ENCODE assay signal across 12 cellular contexts in genomic region chr1:54278941-54279422, GRCh38.
A peak's percentile ranks its signal among the peaks of the same experiment; 100 is the strongest.
DNase-seq lines count a peak whose midpoint lies in the region; ATAC-seq, FAIRE-seq and TF ChIP-seq lines count a peak whose summit lies in the region.
"Had no signal": no experiment of that assay in that cellular context is flagged by ENCODE, and none has a peak within 500 bp of the region (broad histone marks: within the 10 kb centered on the region; RNA-seq: fewer than 3 reads in every experiment).

No MANE protein-coding gene starts in this region.

- no peak for FAIRE-seq in HepG2 (lab: Jason Lieb, UNC)
- no peak for FAIRE-seq in pancreas (lab: Jason Lieb, UNC)

- BruUV-seq in HepG2 (replicated peaks; lab: Mats Ljungman, UMichigan) = no TSS peak

- no peak for DNase-seq in HepG2 (ENCODE audit: low spot score)
- no peak for DNase-seq in esophagus squamous epithelium (lab: John Stamatoyannopoulos, UW)
- DNase-seq in pancreas = peak in 2 of 6 donors; percentile 44 to 53
- DNase-seq in activated effector memory CD4-positive, alpha-beta T cell treated with anti-CD3 and anti-CD28 coated beads, Interleukin-2, amount 50 U/mL, for 16 hours = no peak
- DNase-seq in H4 (ENCODE audit: low spot score) = no peak
- DNase-seq: AML-193, NCI-H526, nucleus accumbens, T-helper 1 cell had no signal

- POLR2A ChIA-PET in HepG2 (lab: Yijun Ruan, JAX) = no interaction called here

- ATAC-seq in HepG2 (no peak), pancreas (no peak), GM19324 (IDR thresholded peaks at IDR 0.05; ENCODE audit: low FRiP score, unreplicated experiment) (no peak), HG03175 (IDR thresholded peaks at IDR 0.05; ENCODE audit: unreplicated experiment) (no peak)

- CTCF ChIA-PET in HepG2 (lab: Yijun Ruan, JAX; ENCODE audit: low intra/inter-chr PET ratio, low total read pairs) = no interaction called here

- H3K4me1 ChIP-seq in liver (ENCODE audit: control insufficient read depth in 4 of 4, insufficient read depth in 4 of 4, low read length in 3 of 4) = peaks cover 18 to 65% (median 41%) of the 10 kb centered on the region in 4 donors
- H3K4me1 ChIP-seq in HepG2 (ENCODE audit: insufficient read depth, low read length) = peaks cover 33% of the 10 kb centered on the region
- H3K4me1 ChIP-seq in esophagus squamous epithelium = peaks cover 29 to 94% (median 62%) of the 10 kb centered on the region in 3 donors
- H3K4me1 ChIP-seq in pancreas = peaks cover 52 to 71% (median 66%) of the 10 kb centered on the region in 3 donors

- TF ChIP-seq RAD21 in liver (IDR thresholded peaks at IDR 0.05) (no peak), HepG2 (CRISPR knock-in tag; IDR thresholded peaks at IDR 0.05) (no peak)

- H4K20me1 ChIP-seq in HepG2 (ENCODE audit: insufficient read depth, low read length) = no peaks in the 10 kb centered on the region

- intact Hi-C loops in HepG2 (cut with micrococcal nuclease; ENCODE audit: unreplicated experiment) = no loop called here
- intact Hi-C loops in esophagus squamous epithelium (cut with DNase I) = loop anchor here (10.0 kb wide), 1 partner anchor 126 kb away; the partner anchor contains the start of gene SSBP3
- intact Hi-C loops in pancreas (cut with DNase I) = no loop called here

- peak overlapping the region; percentile 94 to 97 for H3K27ac ChIP-seq in liver (ENCODE audit: low read depth in 1 of 2, low read length in 2 of 2)
- H3K27ac ChIP-seq in HepG2 (ENCODE audit: extremely low read length, insufficient read depth, low read length) = no peak overlapping the region
- H3K27ac ChIP-seq in esophagus squamous epithelium = peak overlapping the region; percentile 75 to 97 (median 90)
- H3K27ac ChIP-seq in pancreas = peak overlapping the region; percentile 24 to 89 (median 64)

- H3K4me2 ChIP-seq in HepG2 (ENCODE audit: low read depth, low read length) = no peak overlapping the region

- H3K36me3 ChIP-seq in liver (ENCODE audit: control insufficient read depth in 4 of 4, insufficient read depth in 3 of 4, low read depth in 1 of 4, low read length in 3 of 4) (peaks cover 0 to 7% (median 1%) of the 10 kb centered on the region in 4 donors), HepG2 (replicated peaks in 1 of 2; ENCODE audit: control insufficient read depth in 1 of 2, insufficient read depth in 2 of 2, low read length in 2 of 2) (peaks cover 4 to 17% of the 10 kb centered on the region in 2 experiments; a peak in 3 of 5 replicates), esophagus squamous epithelium (peaks cover 0 to 26% (median 0%) of the 10 kb centered on the region in 3 donors), pancreas (no peaks in the 10 kb centered on the region)

- no peaks in the 10 kb centered on the region for H3K27me3 ChIP-seq in liver (ENCODE audit: control insufficient read depth in 4 of 4, insufficient read depth in 4 of 4, low read length in 3 of 4)
- no peaks in the 10 kb centered on the region for H3K27me3 ChIP-seq in HepG2 (ENCODE audit: control insufficient read depth in 1 of 2, insufficient read depth in 2 of 2, low read length in 2 of 2)
- H3K27me3 ChIP-seq in esophagus squamous epithelium = no peaks in the 10 kb centered on the region
- no peaks in the 10 kb centered on the region for H3K27me3 ChIP-seq in pancreas

- 54% methylated on average over 9 of the region's 9 CpGs for WGBS in liver
- WGBS in HepG2 (ENCODE audit: low lambda C conversion rate) = 99% methylated on average over 9 of the region's 9 CpGs
- WGBS in esophagus squamous epithelium, 2 donors = 74 to 85% methylated on average over 6 to 9 of the region's 9 CpGs
- WGBS in pancreas, 2 donors = 60 to 70% methylated on average over 9 of the region's 9 CpGs

- no peak overlapping the region for H3K4me3 ChIP-seq in liver (ENCODE audit: low read depth in 1 of 3, low read length in 3 of 3)
- no peak overlapping the region for H3K4me3 ChIP-seq in HepG2 (replicated peaks in 1 of 3; ENCODE audit: insufficient read depth in 1 of 3, low read depth in 2 of 3, low read length in 3 of 3)
- H3K4me3 ChIP-seq in esophagus squamous epithelium = no peak overlapping the region
- H3K4me3 ChIP-seq in pancreas = no peak overlapping the region

- no peak overlapping the region for H3K9ac ChIP-seq in liver (ENCODE audit: low read depth in 1 of 2, low read length in 2 of 2)
- no peak overlapping the region for H3K9ac ChIP-seq in HepG2 (ENCODE audit: insufficient read depth, low read depth, low read length)

- no peaks in the 10 kb centered on the region for H3K9me3 ChIP-seq in liver (ENCODE audit: control insufficient read depth in 4 of 4, low read length in 3 of 4)
- no peaks in the 10 kb centered on the region for H3K9me3 ChIP-seq in HepG2 (ENCODE audit: low read length)
- no peaks in the 10 kb centered on the region for H3K9me3 ChIP-seq in esophagus squamous epithelium
- no peaks in the 10 kb centered on the region for H3K9me3 ChIP-seq in pancreas

- H3K79me2 ChIP-seq in HepG2 (ENCODE audit: insufficient read depth, low read length) = peaks cover 2% of the 10 kb centered on the region

- no peak for TF ChIP-seq CTCF in liver (IDR thresholded peaks at IDR 0.05; ENCODE audit: low read depth, low read length, missing input control)
- TF ChIP-seq CTCF in HepG2 (CRISPR knock-in tag; IDR thresholded peaks at IDR 0.05) = no peak
- TF ChIP-seq CTCF in esophagus squamous epithelium (IDR thresholded peaks at IDR 0.05) = no peak
- TF ChIP-seq CTCF in pancreas (IDR thresholded peaks at IDR 0.05) = no peak

- no peak overlapping the region for H2AFZ ChIP-seq in HepG2 (ENCODE audit: low read length)

- in situ Hi-C loops in HepG2 (cut with HindIII; ENCODE audit: extremely low pct_ligation_motif_present, low pct_unique_long_range_greater_than_20kb) = no loop called here

- TF ChIP-seq EP300 in HepG2 (IDR thresholded peaks at IDR 0.05; ENCODE audit: low read depth in 2 of 2, low read length in 2 of 2) (no peak), HepG2 (CRISPR knock-in tag; IDR thresholded peaks at IDR 0.05; ENCODE audit: borderline replicate concordance) (no peak)

- TF ChIP-seq POLR2A in HepG2 (IDR thresholded peaks at IDR 0.05; ENCODE audit: insufficient read depth in 1 of 2, low read depth in 2 of 2, low read length in 2 of 2) (no peak), esophagus squamous epithelium (IDR thresholded peaks at IDR 0.05) (no peak)

TF ChIP-seq in liver, 16 proteins besides CTCF, POLR2A, EP300 and RAD21:
- TF ChIP-seq RXRA (IDR thresholded peaks at IDR 0.05) (peak; percentile 55 to 57), SP1 (IDR thresholded peaks at IDR 0.05) (peak; percentile 38), TAF1 (conservative IDR thresholded peaks at IDR 0.05) (no peak), HNF4G (IDR thresholded peaks at IDR 0.05) (no peak), JUND (IDR thresholded peaks at IDR 0.05) (peak in 1 of 2 donors; percentile 27), MAX (IDR thresholded peaks at IDR 0.05) (peak; percentile 68), NR2F2 (IDR thresholded peaks at IDR 0.05) (peak; percentile 57), HNF4A (conservative IDR thresholded peaks at IDR 0.05) (peak in 1 of 2 donors; percentile 35)

TF ChIP-seq in HepG2, 621 proteins besides CTCF, POLR2A, EP300 and RAD21:
- no peak for TF ChIP-seq KLF11 (CRISPR knock-in tag; IDR thresholded peaks at IDR 0.05)
- TF ChIP-seq NCOA2 (CRISPR knock-in tag; IDR thresholded peaks at IDR 0.05) = no peak
- no peak for TF ChIP-seq ZNF549 (CRISPR knock-in tag; IDR thresholded peaks at IDR 0.05)
- no peak for TF ChIP-seq AFF4 (CRISPR knock-in tag; IDR thresholded peaks at IDR 0.05)
- TF ChIP-seq PAX8 (CRISPR knock-in tag; IDR thresholded peaks at IDR 0.05; ENCODE audit: borderline replicate concordance) = no peak
- TF ChIP-seq CHD2 (IDR thresholded peaks at IDR 0.05; ENCODE audit: low read depth, low read length) = no peak
- TF ChIP-seq IKZF1 (IDR thresholded peaks at IDR 0.05) = no peak
- no peak for TF ChIP-seq ETV6 (CRISPR knock-in tag; conservative IDR thresholded peaks at IDR 0.05)
- no peak for TF ChIP-seq ISX (CRISPR knock-in tag; conservative IDR thresholded peaks at IDR 0.05)
- TF ChIP-seq ZNF766 (CRISPR knock-in tag; IDR thresholded peaks at IDR 0.05; ENCODE audit: borderline replicate concordance) = no peak
- no peak for TF ChIP-seq MEF2D (CRISPR knock-in tag; IDR thresholded peaks at IDR 0.05)
- no peak for TF ChIP-seq HIVEP1 (CRISPR knock-in tag; IDR thresholded peaks at IDR 0.05)
- no peak for TF ChIP-seq ZNF275 (CRISPR knock-in tag; IDR thresholded peaks at IDR 0.05; ENCODE audit: borderline replicate concordance)
TF ChIP-seq in HepG2: peak in this region for 0.
